ENCODE assay signal across 27 cellular contexts in genomic region chr12:10223208-10223607, GRCh38. TPM values are rescaled to one million over a fixed set of nuclear protein-coding genes. Genes with fewer than 3 reads are reported as not detected.
"Had no signal": no experiment of that assay in that cellular context is flagged by ENCODE, and none has a peak within 500 bp of the region (broad histone marks: within the 10 kb centered on the region; RNA-seq: fewer than 3 reads in every experiment).

No MANE protein-coding gene starts in this region.

- H2AFZ ChIP-seq: neural progenitor cell had no signal

- H3K4me2 ChIP-seq: neural progenitor cell had no signal

- ATAC-seq: activated CD8-positive, alpha-beta T cell treated with anti-CD3 and anti-CD28 coated beads, Interleukin-2, amount 10 ng/mL, durations not matched to agents 7 days and 5 days; body of pancreas; gastrocnemius medialis; stimulated activated naive B cell treated with anti-CD40 and anti-IgM and Interleukin-4, amounts not matched to agents 10 μg/mL and 1 μg/mL and 100 μg/mL, for 72 hours; T-cell had no signal

- H3K27ac ChIP-seq: body of pancreas, cardiac muscle cell, esophagus muscularis mucosa, left ventricle myocardium inferior, neural progenitor cell, ovary, sigmoid colon, WERI-Rb-1 had no signal

- DNase-seq: activated CD4-positive, alpha-beta T cell treated with anti-CD3 and anti-CD28 coated beads for 1 hour; activated CD4-positive, alpha-beta T cell treated with anti-CD3 and anti-CD28 coated beads, Interleukin-2, amount 50 U/mL, for 1 hour; activated CD8-positive, alpha-beta T cell treated with anti-CD3 and anti-CD28 coated beads, Interleukin-2, amount 10 ng/mL, durations not matched to agents 7 days and 5 days; activated gamma-delta T cell treated with Interleukin-2 at 50 U/mL for 16 hours; activated T-cell treated with anti-CD3 and anti-CD28 coated beads, Interleukin-2, amount 50 U/mL, for 1 hour; body of pancreas; effector memory CD4-positive, alpha-beta T cell; gastrocnemius medialis; left ventricle myocardium inferior; naive thymus-derived CD8-positive, alpha-beta T cell; ovary; sigmoid colon; stimulated activated CD4-positive, alpha-beta T cell treated with anti-CD3 and anti-CD28 coated beads, Interleukin-2, amount 100 ng/mL, for 48 hours; stimulated activated CD8-positive, alpha-beta memory T cell treated with anti-CD3 and anti-CD28 coated beads, Interleukin-4, amount 100 ng/mL, for 48 hours; stimulated activated naive B cell treated with anti-CD40 and anti-IgM and Interleukin-4, amounts not matched to agents 10 μg/mL and 1 μg/mL and 100 μg/mL, for 72 hours; T-cell; testis; trophoblast cell; WERI-Rb-1 had no signal

- H3K27me3 ChIP-seq: body of pancreas, cardiac muscle cell, esophagus muscularis mucosa, gastrocnemius medialis, neural progenitor cell, ovary, sigmoid colon, testis had no signal

- H3K4me1 ChIP-seq: testis had no signal

- H3K9me3 ChIP-seq: body of pancreas, esophagus muscularis mucosa, gastrocnemius medialis, left ventricle myocardium inferior, ovary, sigmoid colon, testis had no signal

- H3K36me3 ChIP-seq: neural progenitor cell, ovary had no signal

- FAIRE-seq: TTC549 had no signal

- H3K4me3 Mint-ChIP-seq: activated CD8-positive, alpha-beta T cell treated with anti-CD3 and anti-CD28 coated beads, Interleukin-2, amount 10 ng/mL, durations not matched to agents 7 days and 5 days; activated naive CD4-positive, alpha-beta T cell treated with anti-CD3 and anti-CD28 coated beads, Interleukin-2, amount 50 U/mL, for 24 hours; dendritic cell treated with granulocyte-macrophage colony-stimulating factor and Interleukin-4, amounts not matched to agents 40 ng/mL and 50 ng/mL, for 4 days; neural progenitor cell; stimulated activated naive B cell treated with anti-CD40 and anti-IgM and Interleukin-4, amounts not matched to agents 10 μg/mL and 1 μg/mL and 100 μg/mL, for 72 hours had no signal

- H3K27me3 Mint-ChIP-seq: activated naive CD4-positive, alpha-beta T cell treated with anti-CD3 and anti-CD28 coated beads, Interleukin-2, amount 50 U/mL, for 24 hours; dendritic cell treated with granulocyte-macrophage colony-stimulating factor and Interleukin-4, amounts not matched to agents 40 ng/mL and 50 ng/mL, for 4 days; naive thymus-derived CD8-positive, alpha-beta T cell; stimulated activated naive B cell treated with anti-CD40 and anti-IgM and Interleukin-4, amounts not matched to agents 10 μg/mL and 1 μg/mL and 100 μg/mL, for 72 hours; T-cell had no signal

- H3K4me3 ChIP-seq: body of pancreas, cardiac muscle cell, esophagus muscularis mucosa, gastrocnemius medialis, left ventricle myocardium inferior, neural progenitor cell, ovary, sigmoid colon, testis had no signal

- H3K27ac Mint-ChIP-seq: activated CD8-positive, alpha-beta T cell treated with anti-CD3 and anti-CD28 coated beads, Interleukin-2, amount 10 ng/mL, durations not matched to agents 7 days and 5 days; activated naive CD4-positive, alpha-beta T cell treated with anti-CD3 and anti-CD28 coated beads, Interleukin-2, amount 50 U/mL, for 24 hours; dendritic cell treated with granulocyte-macrophage colony-stimulating factor and Interleukin-4, amounts not matched to agents 40 ng/mL and 50 ng/mL, for 4 days; neural progenitor cell; stimulated activated naive B cell treated with anti-CD40 and anti-IgM and Interleukin-4, amounts not matched to agents 10 μg/mL and 1 μg/mL and 100 μg/mL, for 72 hours; T-cell had no signal

- H3K9ac ChIP-seq: neural progenitor cell had no signal

- H3K9me3 Mint-ChIP-seq: activated naive CD4-positive, alpha-beta T cell treated with anti-CD3 and anti-CD28 coated beads, Interleukin-2, amount 50 U/mL, for 24 hours; dendritic cell treated with granulocyte-macrophage colony-stimulating factor and Interleukin-4, amounts not matched to agents 40 ng/mL and 50 ng/mL, for 4 days; naive thymus-derived CD8-positive, alpha-beta T cell; neural progenitor cell; stimulated activated naive B cell treated with anti-CD40 and anti-IgM and Interleukin-4, amounts not matched to agents 10 μg/mL and 1 μg/mL and 100 μg/mL, for 72 hours; T-cell had no signal

RNA-seq across cellular contexts. Expression of gene TMEM52B, which starts 44.4 kb away (rescaled TPM):
- total RNA-seq: activated CD8-positive, alpha-beta T cell treated with anti-CD3 and anti-CD28 coated beads, Interleukin-2, amount 10 ng/mL, durations not matched to agents 7 days and 5 days; cardiac muscle cell; chondrocyte; gastrocnemius medialis; left ventricle myocardium inferior; lung microvascular endothelial cell; naive thymus-derived CD8-positive, alpha-beta T cell; sigmoid colon; T-cell had no signal
- polyA plus RNA-seq: cardiac muscle cell; naive thymus-derived CD8-positive, alpha-beta T cell had no signal

RNA-seq across cellular contexts. Expression of gene OLR1, which starts 51.3 kb away (rescaled TPM):
- total RNA-seq: activated CD8-positive, alpha-beta T cell treated with anti-CD3 and anti-CD28 coated beads, Interleukin-2, amount 10 ng/mL, durations not matched to agents 7 days and 5 days; cardiac muscle cell; chondrocyte; lung microvascular endothelial cell; naive thymus-derived CD8-positive, alpha-beta T cell had no signal
- polyA plus RNA-seq: naive thymus-derived CD8-positive, alpha-beta T cell had no signal
